ENCODE assay signal across 8 cellular contexts in the genomic region with DNA sequence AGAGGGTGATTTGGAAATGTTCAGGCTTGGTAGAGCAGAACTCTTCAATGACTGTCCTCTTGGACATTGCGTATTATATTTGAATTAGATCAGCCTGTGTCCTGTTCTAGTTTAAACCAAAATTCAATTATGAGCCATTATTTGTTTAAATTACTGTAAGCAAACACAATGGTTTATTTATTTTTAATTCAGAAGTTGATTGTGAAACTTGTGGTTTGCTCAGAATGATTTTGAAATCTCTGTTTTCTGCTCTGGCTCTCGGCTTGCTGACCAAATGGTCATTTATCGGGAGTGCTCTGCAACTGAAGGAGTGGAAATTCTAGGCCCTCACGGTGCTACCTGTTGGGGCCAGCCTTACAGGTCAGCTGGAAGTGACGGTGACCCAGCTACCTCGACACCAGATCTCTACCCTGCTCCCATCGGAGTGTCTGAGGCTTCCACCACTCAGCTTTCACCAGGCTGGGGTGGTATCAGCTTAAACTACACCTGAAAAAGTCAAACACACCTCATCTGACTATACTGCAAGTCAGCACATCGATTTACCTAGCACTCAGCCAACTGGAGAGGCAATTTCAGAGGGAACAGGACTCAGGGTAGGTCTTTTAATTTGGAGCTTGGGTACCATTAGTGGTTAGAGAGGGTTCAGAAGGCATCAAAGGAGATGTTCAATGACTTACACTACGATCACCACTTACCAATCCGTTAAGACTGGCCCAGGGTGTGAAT. TPM values are rescaled to one million over a fixed set of nuclear protein-coding genes. Genes with fewer than 3 reads are reported as not detected.
DNase-seq lines count a peak whose midpoint lies in the region; ATAC-seq and TF ChIP-seq lines count a peak whose summit lies in the region.

No MANE protein-coding gene starts in this region.

- H3K9me3 Mint-ChIP-seq in endothelial cell (ENCODE audit: unreplicated experiment) = no peaks in the 10 kb centered on the region

- H3K27ac ChIP-seq in RWPE2 (ENCODE audit: poor library complexity, severe bottlenecking) = peak overlapping the region; percentile 72

- H3K36me3 ChIP-seq in RWPE2 (ENCODE audit: low read depth) (no peaks in the 10 kb centered on the region), neuron (ENCODE audit: insufficient read depth, low read length) (no peaks in the 10 kb centered on the region)

- peaks cover 17% of the 10 kb centered on the region for H3K27me3 Mint-ChIP-seq in endothelial cell (ENCODE audit: unreplicated experiment)

- peak overlapping the region; percentile 91 for H2AFZ ChIP-seq in neuron (ENCODE audit: low read depth, low read length)

- peak overlapping the region; percentile 92 for H3K4me3 Mint-ChIP-seq in endothelial cell (ENCODE audit: unreplicated experiment)

- no peak overlapping the region for H3K27ac Mint-ChIP-seq in endothelial cell (ENCODE audit: unreplicated experiment)

- H3K4me1 ChIP-seq in RWPE2 (ENCODE audit: insufficient read depth, poor library complexity, severe bottlenecking) (peaks cover 13% of the 10 kb centered on the region), neuron (ENCODE audit: insufficient read depth, low read length) (peaks cover 8% of the 10 kb centered on the region)

- peaks cover 7% of the 10 kb centered on the region for H3K36me3 Mint-ChIP-seq in endothelial cell (ENCODE audit: low read depth, unreplicated experiment)

- DNase-seq in AG08396 (ENCODE audit: low spot score) (peak; percentile 48), RWPE2 (ENCODE audit: low spot score) (no peak), endothelial cell (ENCODE audit: low spot score) (no peak), NCI-H524 treated with DMSO at 0.1 percent for 48 hours (lab: John Stamatoyannopoulos, UW) (no peak), GM20000 (ENCODE audit: low spot score) (no peak)

- H3K4me3 ChIP-seq in RWPE2 (ENCODE audit: severe bottlenecking) (peak overlapping the region; percentile 55), neuron (ENCODE audit: low read length) (peak overlapping the region; percentile 64)

- H3K27me3 ChIP-seq in RWPE2 (ENCODE audit: insufficient read depth, poor library complexity, severe bottlenecking) (no peaks in the 10 kb centered on the region), neuron (ENCODE audit: insufficient read depth, low read length) (no peaks in the 10 kb centered on the region)

- TF ChIP-seq CTCF in RWPE2 (IDR thresholded peaks at IDR 0.05; ENCODE audit: poor library complexity, severe bottlenecking) = no peak
- no peak for TF ChIP-seq CTCF in endothelial cell (IDR thresholded peaks at IDR 0.05; ENCODE audit: unreplicated experiment)
- TF ChIP-seq CTCF in GM20000 (IDR thresholded peaks at IDR 0.05; ENCODE audit: extremely low read depth, missing control alignments) = no peak

- ATAC-seq in GM21737 (IDR thresholded peaks at IDR 0.05; ENCODE audit: unreplicated experiment) (peak; percentile 2), RWPE2 (ENCODE audit: low read depth) (peak; percentile 38), HG03469 (IDR thresholded peaks at IDR 0.05; ENCODE audit: unreplicated experiment) (no peak)

- H3K9me3 ChIP-seq in RWPE2 (ENCODE audit: severe bottlenecking) (no peaks in the 10 kb centered on the region), neuron (ENCODE audit: low read length) (no peaks in the 10 kb centered on the region)

- peaks cover 6% of the 10 kb centered on the region for H3K4me1 Mint-ChIP-seq in endothelial cell (ENCODE audit: unreplicated experiment)

RNA-seq across cellular contexts. Expression of gene GPD2, which starts 36.8 kb away (rescaled TPM):
- 38.3 TPM for total RNA-seq in endothelial cell (ENCODE audit: unreplicated experiment)
